8 cellular contexts compared by ENCODE assay signal in the genomic region with DNA sequence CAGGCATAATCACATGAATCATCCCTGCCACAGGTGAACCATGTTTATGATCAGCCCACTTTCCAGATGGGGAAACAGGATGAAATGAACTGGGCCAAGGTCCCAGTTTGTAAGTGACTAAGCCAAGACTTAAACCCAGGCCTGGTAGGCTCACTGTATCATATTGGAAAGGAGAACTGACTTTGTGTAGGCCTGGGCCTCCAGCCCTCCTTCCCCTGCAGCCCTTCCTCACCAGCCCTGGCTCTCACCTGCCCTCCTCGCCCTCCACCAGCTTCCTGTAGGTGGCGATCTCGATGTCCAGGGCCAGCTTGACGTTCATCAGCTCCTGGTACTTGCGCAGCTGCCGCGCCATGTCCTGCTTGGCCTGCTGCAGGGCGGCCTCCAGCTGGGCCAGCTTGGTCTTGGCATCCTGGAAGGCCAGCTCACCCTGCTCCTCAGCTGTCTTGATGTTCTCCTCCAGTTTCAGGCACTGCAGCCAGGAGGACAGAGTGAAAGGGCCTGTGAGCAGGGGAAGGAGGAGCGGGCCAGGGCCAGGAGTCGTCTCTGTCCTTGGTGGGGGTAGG. TPM values are rescaled to one million over a fixed set of nuclear protein-coding genes. Genes with fewer than 3 reads are reported as not detected.
DNase-seq lines count a peak whose midpoint lies in the region; ATAC-seq and TF ChIP-seq lines count a peak whose summit lies in the region.

No MANE protein-coding gene starts in this region.

- H3K4me1 ChIP-seq in Peyer's patch, result peaks cover 0 to 5% (median 2%) of the 10 kb centered on the region in 4 donors

- TF ChIP-seq POLR2A in Peyer's patch (IDR thresholded peaks at IDR 0.05), result no peak

- peak; percentile 44 for TF ChIP-seq CTCF in AG09309 (IDR thresholded peaks at IDR 0.05; ENCODE audit: control insufficient read depth, insufficient read depth, low read depth, low read length, missing control alignments)
- peak; percentile 25 for TF ChIP-seq CTCF in GM13976 (IDR thresholded peaks at IDR 0.05; ENCODE audit: borderline replicate concordance, control extremely low read depth, extremely low read depth, insufficient read depth, missing control alignments)
- TF ChIP-seq CTCF in Peyer's patch (IDR thresholded peaks at IDR 0.05), result peak in 3 of 6 experiments; percentile 42 to 52 (median 50)
- peak; percentile 36 for TF ChIP-seq CTCF in foreskin fibroblast (IDR thresholded peaks at IDR 0.05; ENCODE audit: low read depth, low read length)

- no peak overlapping the region for H3K27ac ChIP-seq in Peyer's patch

- DNase-seq in AG09309 (ENCODE audit: low read depth) (no peak), GM13976 (ENCODE audit: low spot score) (no peak), Peyer's patch (peak in 2 of 3 donors; percentile 61 to 72), foreskin fibroblast (peak in 1 of 2 donors; percentile 49), hippocampal formation (lab: John Stamatoyannopoulos, UW) (no peak), posterior cingulate gyrus (no peak)

- H3K27me3 ChIP-seq in Peyer's patch, result no peaks in the 10 kb centered on the region

- no peaks in the 10 kb centered on the region for H3K9me3 ChIP-seq in Peyer's patch

- no peak for ATAC-seq in GM18867 (IDR thresholded peaks at IDR 0.05; ENCODE audit: unreplicated experiment)
- no peak for ATAC-seq in HG02763 (IDR thresholded peaks at IDR 0.05; ENCODE audit: unreplicated experiment)

- H3K4me3 ChIP-seq in AG09309 (ENCODE audit: control insufficient read depth, low read depth, low read length) (no peak overlapping the region), Peyer's patch (no peak overlapping the region), foreskin fibroblast (ENCODE audit: low read depth in 1 of 2, low read length in 2 of 2) (no peak overlapping the region)

- in situ Hi-C loops in GM13976 (cut with MboI; ENCODE audit: low sequenced_read_pairs, unreplicated experiment), result no loop called here

- intact Hi-C loops in posterior cingulate gyrus (cut with DNase I), result no loop called here

- H3K36me3 ChIP-seq in Peyer's patch, result no peaks in the 10 kb centered on the region

RNA-seq across cellular contexts. Expression of a gene that starts 19.8 kb away (rescaled TPM):
- total RNA-seq in Peyer's patch, result under 1 TPM in 2 of 4 donors, not detected in 2; 0.13 to 0.38 TPM

Comparison
In these comparisons a context has a peak if more than half of its experiments do, and no peak if none do; other contexts are left out.
1. DNase-seq: peak in Peyer's patch (2 of 3); none in AG09309 (single experiment), GM13976 (single experiment), hippocampal formation (0 of 2) and posterior cingulate gyrus (0 of 10).